In genomic region chr17:60142872-60143499, GRCh38 we compare ENCODE assay signal across 8 cellular contexts. TPM values are rescaled to one million over a fixed set of nuclear protein-coding genes. Genes with fewer than 3 reads are reported as not detected.
DNase-seq lines count a peak whose midpoint lies in the region; ATAC-seq, FAIRE-seq and TF ChIP-seq lines count a peak whose summit lies in the region.

No MANE protein-coding gene starts in this region.

- WGBS in SK-N-SH (ENCODE audit: low lambda C conversion rate) = 30% methylated on average over 10 of the region's 10 CpGs
- WGBS in pancreas, 2 donors = 10 to 11% methylated on average over 10 of the region's 10 CpGs
- 0 to 9% methylated on average over 4 to 10 of the region's 10 CpGs for WGBS in transverse colon (ENCODE audit: low coverage in 1 of 2), 2 donors

- in situ Hi-C loops in transverse colon (cut with MboI; ENCODE audit: low pct_ligation_motif_present in 1 of 4, low pct_unique_long_range_greater_than_20kb in 1 of 4, low sequenced_read_pairs in 3 of 4) = loop anchor here in 3 of 4 donors (25.0 kb wide), 2 partner anchors 269 to 294 kb away; partner anchors contain the start of gene CHCT1 (in 1 of the 3)

- peak overlapping the region; percentile 68 for H3K9ac ChIP-seq in SK-N-SH

- peaks cover 34% of the 10 kb centered on the region for H3K4me1 Mint-ChIP-seq in activated naive CD4-positive, alpha-beta T cell treated with anti-CD3 and anti-CD28 coated beads, Interleukin-2, amount 10 ng/mL, durations not matched to agents 7 days and 5 days

- CTCF ChIA-PET in AG04449 (lab: Yijun Ruan, JAX) = interaction anchor here (0.8 to 4.6 kb wide), 26 partner anchors 9 to 496 kb away, joined by 3 to 71 read pairs (median 4); partner anchors contain the start of gene CA4
- CTCF ChIA-PET in SK-N-SH (lab: Yijun Ruan, JAX) = interaction anchor here (0.5 to 4.1 kb wide), 42 partner anchors 9 to 1343 kb away, joined by 3 to 32 read pairs (median 4); partner anchors contain the start of gene USP32
- CTCF ChIA-PET in activated naive CD4-positive, alpha-beta T cell treated with anti-CD3 and anti-CD28 coated beads, Interleukin-2, amount 10 ng/mL, durations not matched to agents 7 days and 5 days (lab: Charles Lee) = interaction anchor here (0.6 to 4.2 kb wide), 9 partner anchors 8 to 427 kb away, joined by 3 to 21 read pairs (median 5); partner anchors contain the start of gene USP32

- H3K4me3 Mint-ChIP-seq in activated naive CD4-positive, alpha-beta T cell treated with anti-CD3 and anti-CD28 coated beads, Interleukin-2, amount 10 ng/mL, durations not matched to agents 7 days and 5 days = no peak overlapping the region

- TF ChIP-seq CTCF in AG04449 (IDR thresholded peaks at IDR 0.05; ENCODE audit: insufficient read depth, low read length, missing control alignments) (peak; percentile 84), SK-N-SH (IDR thresholded peaks at IDR 0.05) (peak; percentile 99), pancreas (IDR thresholded peaks at IDR 0.05) (peak; percentile 34 to 55 (median 43)), transverse colon (IDR thresholded peaks at IDR 0.05) (peak; percentile 59 to 71 (median 70))

- H3F3A ChIP-seq in SK-N-SH (replicated peaks; ENCODE audit: insufficient read depth) = peaks cover 9% of the 10 kb centered on the region

- peak overlapping the region; percentile 81 for H3K4me2 ChIP-seq in SK-N-SH

- H3K79me2 ChIP-seq in SK-N-SH (ENCODE audit: insufficient read depth) = no peaks in the 10 kb centered on the region

- peaks cover 9 to 13% of the 10 kb centered on the region in 2 experiments; a peak in 3 of 4 replicates for H3K4me1 ChIP-seq in SK-N-SH (ENCODE audit: control insufficient read depth in 1 of 2, insufficient read depth in 2 of 2, low read depth in 1 of 2, low read length in 1 of 2)
- peaks cover 5 to 15% (median 10%) of the 10 kb centered on the region in 3 donors for H3K4me1 ChIP-seq in pancreas
- peaks cover 2 to 40% (median 21%) of the 10 kb centered on the region in 4 donors for H3K4me1 ChIP-seq in transverse colon

- H4K20me1 ChIP-seq in SK-N-SH (ENCODE audit: insufficient read depth) = no peaks in the 10 kb centered on the region

- no peaks in the 10 kb centered on the region for H3K36me3 Mint-ChIP-seq in activated naive CD4-positive, alpha-beta T cell treated with anti-CD3 and anti-CD28 coated beads, Interleukin-2, amount 10 ng/mL, durations not matched to agents 7 days and 5 days

- TF ChIP-seq POLR2A in transverse colon (IDR thresholded peaks at IDR 0.05) = no peak

- H3K27ac ChIP-seq in SK-N-SH (ENCODE audit: low read depth in 2 of 2, low read length in 1 of 2) (peak overlapping the region in 1 of 2 experiments; percentile 83; a peak in 2 of 4 replicates), pancreas (peak overlapping the region in 1 of 4 donors; percentile 4), transverse colon (peak overlapping the region in 2 of 4 donors; percentile 45 to 59)

- H3K27ac Mint-ChIP-seq in activated naive CD4-positive, alpha-beta T cell treated with anti-CD3 and anti-CD28 coated beads, Interleukin-2, amount 10 ng/mL, durations not matched to agents 7 days and 5 days = no peak overlapping the region

- no peaks in the 10 kb centered on the region for H3K9me3 Mint-ChIP-seq in activated naive CD4-positive, alpha-beta T cell treated with anti-CD3 and anti-CD28 coated beads, Interleukin-2, amount 10 ng/mL, durations not matched to agents 7 days and 5 days

- intact Hi-C loops in head of caudate nucleus (cut with DNase I) = loop anchor here (10.0 kb wide), 1 partner anchor 292 kb away; no protein-coding TSS in a partner anchor
- intact Hi-C loops in pancreas (cut with DNase I) = no loop called here
- intact Hi-C loops in transverse colon (cut with DNase I; ENCODE audit: low total_unique reads) = loop anchor here (10.0 kb wide), 1 partner anchor 292 kb away; no protein-coding TSS in a partner anchor

- no peak overlapping the region for H3K4me3 ChIP-seq in AG04449 (ENCODE audit: low read depth, low read length)
- H3K4me3 ChIP-seq in SK-N-SH (ENCODE audit: low read depth in 2 of 2, low read length in 1 of 2) = peak overlapping the region; percentile 35 to 57; a peak in 3 of 4 replicates
- H3K4me3 ChIP-seq in pancreas = no peak overlapping the region
- H3K4me3 ChIP-seq in transverse colon = peak overlapping the region in 1 of 4 donors; percentile 11

- H3K27me3 ChIP-seq in SK-N-SH (ENCODE audit: insufficient read depth) = no peaks in the 10 kb centered on the region
- peaks cover 0 to 10% (median 2%) of the 10 kb centered on the region in 4 donors for H3K27me3 ChIP-seq in pancreas
- peaks cover 83% of the 10 kb centered on the region for H3K27me3 ChIP-seq in transverse colon

- peak overlapping the region; percentile 98 for H2AFZ ChIP-seq in SK-N-SH (ENCODE audit: low read depth)

- peak; percentile 98 for FAIRE-seq in GM19239 (lab: Jason Lieb, UNC)
- FAIRE-seq in pancreas (lab: Jason Lieb, UNC) = no peak

- POLR2A ChIA-PET in AG04449 (lab: Yijun Ruan, JAX) (interaction anchor here (0.7 kb wide), 1 partner anchor 10 kb away, joined by 3 read pairs; no protein-coding TSS in a partner anchor), SK-N-SH (lab: Yijun Ruan, JAX) (no interaction called here)

- no peaks in the 10 kb centered on the region for H3K36me3 ChIP-seq in SK-N-SH (replicated peaks in 1 of 2; ENCODE audit: control insufficient read depth in 1 of 2, insufficient read depth in 2 of 2, low read length in 1 of 2)
- H3K36me3 ChIP-seq in pancreas = no peaks in the 10 kb centered on the region
- no peaks in the 10 kb centered on the region for H3K36me3 ChIP-seq in transverse colon

- ATAC-seq in pancreas = peak; percentile 66 to 88 (median 80)

- TF ChIP-seq RAD21 in SK-N-SH (IDR thresholded peaks at IDR 0.05; ENCODE audit: low read length) = peak; percentile 94

- H3K27me3 Mint-ChIP-seq in activated naive CD4-positive, alpha-beta T cell treated with anti-CD3 and anti-CD28 coated beads, Interleukin-2, amount 10 ng/mL, durations not matched to agents 7 days and 5 days = peaks cover 100% of the 10 kb centered on the region

- TF ChIP-seq EP300 in SK-N-SH (IDR thresholded peaks at IDR 0.05; ENCODE audit: borderline replicate concordance in 1 of 2, low read depth in 1 of 2, low read length in 1 of 2) (no peak), transverse colon (IDR thresholded peaks at IDR 0.05; ENCODE audit: low read depth) (no peak)

- DNase-seq in AG04449 (ENCODE audit: low read depth, low spot score) (peak; percentile 51), GM19239 (ENCODE audit: insufficient read length, low spot score) (peak; percentile 56), NCI-H1105 (lab: John Stamatoyannopoulos, UW) (peak; percentile 74), SK-N-SH (peak; percentile 84), head of caudate nucleus (peak; percentile 73 to 95 (median 87)), pancreas (peak; percentile 76 to 93 (median 84)), transverse colon (peak; percentile 91)
- DNase-seq in activated naive CD4-positive, alpha-beta T cell treated with anti-CD3 and anti-CD28 coated beads, Interleukin-2, amount 10 ng/mL, durations not matched to agents 7 days and 5 days = peak; percentile 90

- no peaks in the 10 kb centered on the region for H3K9me2 ChIP-seq in SK-N-SH

- H3K9me3 ChIP-seq in SK-N-SH (no peaks in the 10 kb centered on the region), pancreas (no peaks in the 10 kb centered on the region), transverse colon (no peaks in the 10 kb centered on the region)

TF ChIP-seq in SK-N-SH, 30 proteins besides CTCF, POLR2A, EP300 and RAD21 (continues in another document):
- TF ChIP-seq MAX (IDR thresholded peaks at IDR 0.05; ENCODE audit: low read depth) = peak; percentile 51; the same call in 1 of the 2 replicates
- no peak for TF ChIP-seq NFIC (IDR thresholded peaks at IDR 0.05; ENCODE audit: borderline replicate concordance)
- peak; percentile 16; the same call in 1 of the 2 replicates for TF ChIP-seq TAF1 (IDR thresholded peaks at IDR 0.05; ENCODE audit: borderline replicate concordance, low read depth, low read length)
- peak; percentile 74; the same call in 1 of the 2 replicates for TF ChIP-seq SIN3A (IDR thresholded peaks at IDR 0.05; ENCODE audit: borderline replicate concordance, low read depth, low read length)
- TF ChIP-seq, protein P1, sequence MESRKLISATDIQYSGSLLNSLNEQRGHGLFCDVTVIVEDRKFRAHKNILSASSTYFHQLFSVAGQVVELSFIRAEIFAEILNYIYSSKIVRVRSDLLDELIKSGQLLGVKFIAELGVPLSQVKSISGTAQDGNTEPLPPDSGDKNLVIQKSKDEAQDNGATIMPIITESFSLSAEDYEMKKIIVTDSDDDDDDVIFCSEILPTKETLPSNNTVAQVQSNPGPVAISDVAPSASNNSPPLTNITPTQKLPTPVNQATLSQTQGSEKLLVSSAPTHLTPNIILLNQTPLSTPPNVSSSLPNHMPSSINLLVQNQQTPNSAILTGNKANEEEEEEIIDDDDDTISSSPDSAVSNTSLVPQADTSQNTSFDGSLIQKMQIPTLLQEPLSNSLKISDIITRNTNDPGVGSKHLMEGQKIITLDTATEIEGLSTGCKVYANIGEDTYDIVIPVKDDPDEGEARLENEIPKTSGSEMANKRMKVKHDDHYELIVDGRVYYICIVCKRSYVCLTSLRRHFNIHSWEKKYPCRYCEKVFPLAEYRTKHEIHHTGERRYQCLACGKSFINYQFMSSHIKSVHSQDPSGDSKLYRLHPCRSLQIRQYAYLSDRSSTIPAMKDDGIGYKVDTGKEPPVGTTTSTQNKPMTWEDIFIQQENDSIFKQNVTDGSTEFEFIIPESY (IDR thresholded peaks at IDR 0.05; ENCODE audit: borderline replicate concordance, low read depth) = no peak
- TF ChIP-seq RCOR1 (IDR thresholded peaks at IDR 0.05; ENCODE audit: low read length) = 0 out of 2 replicates have a peak, but pooled peaks have one; percentile 54
- TF ChIP-seq TEAD4 (IDR thresholded peaks at IDR 0.05; ENCODE audit: borderline replicate concordance, insufficient read depth) = no peak
- no peak for TF ChIP-seq TCF12 (IDR thresholded peaks at IDR 0.05)
- TF ChIP-seq MXI1 (IDR thresholded peaks at IDR 0.05; ENCODE audit: low read depth, low read length) = peak; percentile 75
- TF ChIP-seq RXRA (IDR thresholded peaks at IDR 0.05; ENCODE audit: borderline replicate concordance, low read depth) = no peak

RNA-seq across cellular contexts. Expression of gene CA4, which starts 6.8 kb away (rescaled TPM):
- polyA plus RNA-seq in SK-N-SH (2012; rRNA removed) (0.15 and 0.21 TPM in 2 replicates), pancreas (10 to 100 TPM; 32.0 to 75.7 TPM)
- 0.04 and 0.10 TPM in 2 replicates for polyA plus RNA-seq in SK-N-SH (2012; cell fraction: cytosol; rRNA removed)
- 0.12 and 0.31 TPM in 2 replicates for polyA plus RNA-seq in SK-N-SH (2012; cell fraction: nucleus; rRNA removed)
- total RNA-seq in pancreas (10 to 100 TPM in 5 of 6 donors, 1 to 10 TPM in 1; 7.5 to 22.5 (median 18.5) TPM), transverse colon (100 to 1,000 TPM in 3 of 4 donors, 10 to 100 TPM in 1; 15.7 to 359 (median 246) TPM)

Comparison
In these comparisons a context has a peak if more than half of its experiments do, and no peak if none do; other contexts are left out.
1. H3K4me3 ChIP-seq: peak in SK-N-SH (2 of 2); none in AG04449 (single experiment) and pancreas (0 of 4).
2. CTCF ChIP-seq: peak in every context shown above with its lines; median percentile 99 in SK-N-SH; 84 in AG04449; 70 in transverse colon; 43 in pancreas.
3. intact Hi-C loops: an anchor here in head of caudate nucleus (10.0 kb wide) and transverse colon (10.0 kb wide); none called in pancreas.
4. Peak in every context shown above with its lines, with median percentiles within 50 percentile points of each other: DNase-seq.